ENCODE assay signal across 8 cellular contexts in the genomic region with DNA sequence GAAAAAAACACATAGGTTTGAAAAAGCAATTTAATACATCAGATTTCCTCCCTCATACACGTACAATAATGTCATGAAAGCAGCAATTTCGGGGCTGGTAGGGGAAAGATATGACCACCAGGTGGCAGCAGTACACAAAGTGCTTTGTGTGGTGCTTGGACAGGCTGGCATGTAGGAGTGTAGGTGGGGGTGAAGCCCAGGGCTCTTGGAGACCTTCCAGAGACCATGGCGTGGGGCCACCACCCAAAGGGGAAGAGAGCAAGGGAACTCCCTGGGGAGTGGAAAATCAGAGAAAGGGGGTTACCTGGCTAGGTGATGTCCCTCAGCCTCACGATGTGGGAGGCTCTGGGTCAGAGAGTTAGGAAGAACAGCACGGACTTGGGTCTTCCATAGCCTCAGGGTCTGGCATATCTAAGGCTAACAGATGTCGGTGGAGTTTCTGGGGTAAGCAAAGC. TPM values are rescaled to one million over a fixed set of nuclear protein-coding genes. Genes with fewer than 3 reads are reported as not detected.
DNase-seq lines count a peak whose midpoint lies in the region; ATAC-seq and TF ChIP-seq lines count a peak whose summit lies in the region.

No MANE protein-coding gene starts in this region.

- H2AK5ac ChIP-seq in IMR-90 (ENCODE audit: low read depth, low read length) = no peak overlapping the region

- DNase-seq in DND-41 = peak; percentile 82
- DNase-seq in IMR-90 = peak; percentile 59
- peak; percentile 71 for DNase-seq in OCI-LY7 (ENCODE audit: low spot score)
- DNase-seq in activated CD8-positive, alpha-beta memory T cell treated with anti-CD3 and anti-CD28 coated beads, Interleukin-2, amount 50 U/mL, for 48 hours = peak; percentile 82
- DNase-seq in esophagus muscularis mucosa (ENCODE audit: extremely low spot score) = peak; percentile 94
- DNase-seq in testis = peak; percentile 89

- no peak overlapping the region for H3K4me3 ChIP-seq in DND-41 (ENCODE audit: low read depth in 1 of 2, low read length in 2 of 2)
- no peak overlapping the region for H3K4me3 ChIP-seq in IMR-90 (ENCODE audit: insufficient read depth, low read depth, low read length)
- H3K4me3 ChIP-seq in OCI-LY7 (ENCODE audit: low read depth, low read length, poor library complexity, severe bottlenecking) = no peak overlapping the region
- no peak overlapping the region for H3K4me3 ChIP-seq in esophagus muscularis mucosa
- no peak overlapping the region for H3K4me3 ChIP-seq in testis

- peak; percentile 75 for TF ChIP-seq RAD21 in IMR-90 (IDR thresholded peaks at IDR 0.05; ENCODE audit: low read length)

- peak; percentile 85 for ATAC-seq in DND-41 (ENCODE audit: insufficient read depth, low read depth)
- peak; percentile 79 for ATAC-seq in GM21529 (IDR thresholded peaks at IDR 0.05; ENCODE audit: unreplicated experiment)
- peak; percentile 94 for ATAC-seq in IMR-90 (ENCODE audit: low read depth)

- H3K9me3 ChIP-seq in DND-41 (ENCODE audit: insufficient read depth, low read length, severe bottlenecking) (no peaks in the 10 kb centered on the region), IMR-90 (ENCODE audit: control insufficient read depth, insufficient read depth, low read length) (no peaks in the 10 kb centered on the region), OCI-LY7 (ENCODE audit: low read length) (no peaks in the 10 kb centered on the region), esophagus muscularis mucosa (peaks cover 0 to 9% (median 3%) of the 10 kb centered on the region in 4 donors), testis (no peaks in the 10 kb centered on the region)

- no peak overlapping the region for H3K18ac ChIP-seq in IMR-90 (ENCODE audit: low read depth, low read length)

- H3K27ac ChIP-seq in DND-41 (ENCODE audit: low read length) (peak overlapping the region; percentile 13), IMR-90 (ENCODE audit: insufficient read depth, low read length) (no peak overlapping the region), OCI-LY7 (ENCODE audit: low read depth, low read length, poor library complexity, severe bottlenecking) (no peak overlapping the region), esophagus muscularis mucosa (replicated peaks in 1 of 4) (no peak overlapping the region), testis (no peak overlapping the region)

- no peaks in the 10 kb centered on the region for H3K79me1 ChIP-seq in IMR-90 (ENCODE audit: low read depth in 1 of 2, low read length in 2 of 2)

- H3K4me1 ChIP-seq in DND-41 (ENCODE audit: insufficient read depth, low read length) = peaks cover 42% of the 10 kb centered on the region
- H3K4me1 ChIP-seq in IMR-90 (ENCODE audit: control insufficient read depth, insufficient read depth, low read length) = no peaks in the 10 kb centered on the region
- no peaks in the 10 kb centered on the region for H3K4me1 ChIP-seq in OCI-LY7 (ENCODE audit: insufficient read depth, low read length, poor library complexity, severe bottlenecking)
- H3K4me1 ChIP-seq in esophagus muscularis mucosa = peaks cover 0 to 5% (median 0%) of the 10 kb centered on the region in 4 donors
- no peaks in the 10 kb centered on the region for H3K4me1 ChIP-seq in testis

- peak; percentile 96 for TF ChIP-seq CTCF in DND-41 (IDR thresholded peaks at IDR 0.05; ENCODE audit: borderline replicate concordance, extremely low read depth, low read length, poor library complexity, severe bottlenecking)
- peak; percentile 79 for TF ChIP-seq CTCF in IMR-90 (conservative IDR thresholded peaks at IDR 0.05; ENCODE audit: low read depth, low read length)
- TF ChIP-seq CTCF in OCI-LY7 (conservative IDR thresholded peaks at IDR 0.05; ENCODE audit: low read length) = peak; percentile 91
- peak; percentile 65 to 87 (median 81) for TF ChIP-seq CTCF in esophagus muscularis mucosa (IDR thresholded peaks at IDR 0.05)
- peak; percentile 86 to 90 (median 87) for TF ChIP-seq CTCF in nephron (IDR thresholded peaks at IDR 0.05; ENCODE audit: unreplicated experiment in 3 of 3)
- peak; percentile 65 to 89 (median 78) for TF ChIP-seq CTCF in testis (IDR thresholded peaks at IDR 0.05)

- 94% methylated on average over 2 of the region's 6 CpGs; no CpG with 5 or more reads in 1 of the 2 experiments for WGBS in IMR-90 (ENCODE audit: extremely low coverage in 2 of 2, insufficient read length in 1 of 2), 2 experiments
- 37% methylated on average over 6 of the region's 6 CpGs for WGBS in esophagus muscularis mucosa
- WGBS in testis, 2 donors = 20 to 27% methylated on average over 6 of the region's 6 CpGs

- H4K20me1 ChIP-seq in DND-41 (ENCODE audit: insufficient read depth, low read length) (no peaks in the 10 kb centered on the region), IMR-90 (ENCODE audit: insufficient read depth, low read length) (no peaks in the 10 kb centered on the region), OCI-LY7 (ENCODE audit: insufficient read depth, low read length) (no peaks in the 10 kb centered on the region)

- H3K79me2 ChIP-seq in DND-41 (ENCODE audit: insufficient read depth, low read length) (no peaks in the 10 kb centered on the region), OCI-LY7 (ENCODE audit: insufficient read depth, low read depth, low read length) (no peaks in the 10 kb centered on the region)

- no peak overlapping the region for H2BK120ac ChIP-seq in IMR-90 (ENCODE audit: low read depth, low read length)

- no peak overlapping the region for H2BK15ac ChIP-seq in IMR-90 (ENCODE audit: low read depth, low read length)

- H3K9ac ChIP-seq in DND-41 (ENCODE audit: low read depth, low read length) = no peak overlapping the region
- no peak overlapping the region for H3K9ac ChIP-seq in IMR-90 (ENCODE audit: low read depth, low read length)

- H4K5ac ChIP-seq in IMR-90 (ENCODE audit: low read depth, low read length) = no peak overlapping the region

- POLR2A ChIA-PET in IMR-90 (lab: Charles Lee; ENCODE audit: unreplicated experiment) (no interaction called here), OCI-LY7 (lab: Charles Lee) (interaction anchor here (0.6 kb wide), 1 partner anchor 43 kb away, joined by 3 read pairs; no protein-coding TSS in a partner anchor)

- BruUV-seq in IMR-90 (replicated peaks; lab: Mats Ljungman, UMichigan) = no TSS peak
- no TSS peak for BruUV-seq in OCI-LY7 (replicated peaks; lab: Mats Ljungman, UMichigan)

- H3K4ac ChIP-seq in IMR-90 (ENCODE audit: low read depth, low read length) = no peak overlapping the region

- TF ChIP-seq EP300 in esophagus muscularis mucosa (IDR thresholded peaks at IDR 0.05) = no peak

- dilution Hi-C loops in IMR-90 (cut with HindIII; ENCODE audit: low sequenced_read_pairs, unreplicated experiment) = no loop called here

- peaks cover 13% of the 10 kb centered on the region for H3K4me1 Mint-ChIP-seq in nephron

- no peak overlapping the region for H4K91ac ChIP-seq in IMR-90 (ENCODE audit: insufficient read depth, low read depth, low read length)

- no peaks in the 10 kb centered on the region for H3K9me1 ChIP-seq in IMR-90 (ENCODE audit: insufficient read depth, low read length)

- no peak overlapping the region for H2AK9ac ChIP-seq in IMR-90 (replicated peaks; ENCODE audit: low read depth, low read length, poor library complexity)

- H3K36me3 ChIP-seq in DND-41 (ENCODE audit: insufficient read depth, low read length) (no peaks in the 10 kb centered on the region), IMR-90 (ENCODE audit: control insufficient read depth, insufficient read depth, low read length) (no peaks in the 10 kb centered on the region), OCI-LY7 (ENCODE audit: insufficient read depth, low read length) (no peaks in the 10 kb centered on the region), esophagus muscularis mucosa (no peaks in the 10 kb centered on the region), testis (ENCODE audit: low read depth, missing control alignments) (no peaks in the 10 kb centered on the region)

- no peak for TF ChIP-seq POLR2A in IMR-90 (IDR thresholded peaks at IDR 0.05; ENCODE audit: low read depth, low read length)
- no peak for TF ChIP-seq POLR2A in esophagus muscularis mucosa (IDR thresholded peaks at IDR 0.05; ENCODE audit: low read depth)
- TF ChIP-seq POLR2A in testis (IDR thresholded peaks at IDR 0.05) = no peak

- no peaks in the 10 kb centered on the region for H3K27me3 ChIP-seq in DND-41 (ENCODE audit: insufficient read depth, low read length, poor library complexity)
- no peaks in the 10 kb centered on the region for H3K27me3 ChIP-seq in IMR-90 (ENCODE audit: control insufficient read depth, insufficient read depth, low read length)
- peaks cover 0 to 6% (median 0%) of the 10 kb centered on the region in 4 donors for H3K27me3 ChIP-seq in esophagus muscularis mucosa
- no peaks in the 10 kb centered on the region for H3K27me3 ChIP-seq in testis

- in situ Hi-C loops in IMR-90 (cut with MboI; ENCODE audit: low sequenced_read_pairs) = loop anchor here (10.0 kb wide), 1 partner anchor 574 kb away; the partner anchor contains the start of gene ALG5

- H3K14ac ChIP-seq in IMR-90 (replicated peaks; ENCODE audit: low read depth, low read length) = no peak overlapping the region

- H3K27me3 Mint-ChIP-seq in nephron (ENCODE audit: low read depth) = peaks cover 25% of the 10 kb centered on the region

- no peak overlapping the region for H4K8ac ChIP-seq in IMR-90 (ENCODE audit: low read depth in 2 of 2, low read length in 2 of 2)

- no peak overlapping the region for H3K4me3 Mint-ChIP-seq in nephron

- no peak overlapping the region for H2BK5ac ChIP-seq in IMR-90 (ENCODE audit: low read depth, low read length, poor library complexity, severe bottlenecking)

- peaks cover 14% of the 10 kb centered on the region for H3K9me3 Mint-ChIP-seq in nephron

- H3K56ac ChIP-seq in IMR-90 (ENCODE audit: extremely low read depth, insufficient read depth, low read length) = no peak overlapping the region

- H3K23ac ChIP-seq in IMR-90 (ENCODE audit: low read depth, low read length) = no peak overlapping the region

- H2BK20ac ChIP-seq in IMR-90 (ENCODE audit: low read depth, low read length) = no peak overlapping the region

- no peak overlapping the region for H3K27ac Mint-ChIP-seq in nephron

- H3K9me2 ChIP-seq in OCI-LY7 (ENCODE audit: insufficient read depth, low read length) = no peaks in the 10 kb centered on the region

- CTCF ChIA-PET in IMR-90 (lab: Yijun Ruan, JAX) (interaction anchor here (0.7 to 1.0 kb wide), 4 partner anchors 9 to 569 kb away, joined by 3 to 4 read pairs (median 3); no protein-coding TSS in a partner anchor), OCI-LY7 (lab: Charles Lee; ENCODE audit: unreplicated experiment) (no interaction called here)

- no peak overlapping the region; the same call in 1 of the 2 replicates for H2AFZ ChIP-seq in DND-41 (ENCODE audit: low read depth, low read length)
- no peak overlapping the region for H2AFZ ChIP-seq in IMR-90 (replicated peaks; ENCODE audit: low read length, poor library complexity)
- no peak overlapping the region for H2AFZ ChIP-seq in OCI-LY7 (ENCODE audit: low read length)

- H3K36me3 Mint-ChIP-seq in nephron (ENCODE audit: low read depth) = no peaks in the 10 kb centered on the region

- peak overlapping the region; percentile 4; the same call in 1 of the 2 replicates for H3K4me2 ChIP-seq in DND-41 (ENCODE audit: insufficient read depth, low read length)
- H3K4me2 ChIP-seq in IMR-90 (ENCODE audit: low read depth, low read length) = no peak overlapping the region
- no peak overlapping the region for H3K4me2 ChIP-seq in OCI-LY7 (ENCODE audit: low read length)

- intact Hi-C loops in IMR-90 (cut with micrococcal nuclease) (loop anchor here (1.0 to 5.0 kb wide), 4 partner anchors 316 to 647 kb away; no protein-coding TSS in a partner anchor), OCI-LY7 (cut with micrococcal nuclease; ENCODE audit: unreplicated experiment) (loop anchor here (10.0 kb wide), 2 partner anchors 314 to 564 kb away; no protein-coding TSS in a partner anchor), esophagus muscularis mucosa (cut with DNase I) (loop anchor here (5.0 kb wide), 1 partner anchor 317 kb away; no protein-coding TSS in a partner anchor), testis (cut with DNase I; ENCODE audit: low total_unique reads) (no loop called here)

RNA-seq across cellular contexts. Expression of gene CCNA1, which starts 11.8 kb away (rescaled TPM):
- total RNA-seq in IMR-90 (2012; rRNA removed) (not detected in 2 replicates), OCI-LY7 (2022) (not detected in 2 replicates), esophagus muscularis mucosa (under 1 TPM in 3 of 4 donors, not detected in 1; 0.26 to 0.83 (median 0.33) TPM), testis (10 to 100 TPM; 48.9 to 58.9 TPM)
- polyA plus RNA-seq in IMR-90 (2012; rRNA removed) (0.07 TPM in 1 of 2 replicates, not detected in the other), testis (ENCODE audit: insufficient read depth, low read depth, low replicate concordance) (204 TPM)
- 0.03 TPM in 1 of 2 replicates, not detected in the other for polyA plus RNA-seq in IMR-90 (2012; cell fraction: cytosol; rRNA removed)
- polyA plus RNA-seq in IMR-90 (2012; cell fraction: nucleus; rRNA removed; ENCODE audit: low replicate concordance) = 0.03 TPM in 1 of 2 replicates, not detected in the other
- total RNA-seq in OCI-LY7 (2014; rRNA removed; shearing (Covaris generic)) = not detected in 2 replicates

Comparison
In these comparisons a context has a peak if more than half of its experiments do, and no peak if none do; other contexts are left out.
1. RNA of gene CCNA1, which starts 11.8 kb away (total RNA-seq): 48.9 to 58.9 TPM in testis; 0.26 to 0.83 TPM in esophagus muscularis mucosa, not detected in IMR-90 and not detected in OCI-LY7; every median in the first group is over 10 times any median in the second.
2. Peak in every context shown above with its lines, with median percentiles within 50 percentile points of each other: ATAC-seq, DNase-seq and CTCF ChIP-seq.